25 cellular contexts compared by ENCODE assay signal in the genomic region with DNA sequence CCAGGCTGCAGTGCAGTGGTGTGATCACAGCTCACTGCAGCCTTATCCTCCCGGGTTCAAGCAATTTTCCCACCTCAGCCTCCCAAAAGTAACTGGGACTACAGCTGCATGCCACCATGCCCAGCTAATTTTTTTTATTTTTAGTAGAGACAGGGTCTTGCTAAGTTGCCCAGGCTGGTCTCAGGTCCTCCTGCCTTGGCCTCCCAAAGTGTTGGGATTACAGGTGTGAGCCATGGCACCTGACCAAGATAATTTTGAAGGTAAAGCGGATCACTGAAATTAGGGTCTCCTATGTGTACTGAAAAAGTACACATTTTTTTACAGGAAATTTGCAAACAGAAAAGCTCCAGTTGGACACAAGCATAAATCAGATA. TPM values are rescaled to one million over a fixed set of nuclear protein-coding genes. Genes with fewer than 3 reads are reported as not detected.
DNase-seq lines count a peak whose midpoint lies in the region; ATAC-seq, FAIRE-seq and TF ChIP-seq lines count a peak whose summit lies in the region.
"Had no signal": no experiment of that assay in that cellular context is flagged by ENCODE, and none has a peak within 500 bp of the region (broad histone marks: within the 10 kb centered on the region; RNA-seq: fewer than 3 reads in every experiment).

No MANE protein-coding gene starts in this region.

- H3K9ac ChIP-seq in HepG2 (ENCODE audit: insufficient read depth, low read depth, low read length) = no peak overlapping the region
- H3K9ac ChIP-seq: KMS-11 had no signal

- peaks cover 37% of the 10 kb centered on the region for H3K4me1 Mint-ChIP-seq in progenitor cell of endocrine pancreas (ENCODE audit: low read depth)

- DNase-seq in HepG2 (ENCODE audit: low spot score) (no peak), right lobe of liver (no peak), epithelial cell of prostate (ENCODE audit: low read depth, low spot score) (no peak), progenitor cell of endocrine pancreas (ENCODE audit: low spot score, unreplicated experiment) (no peak), heart right ventricle (no peak)
- DNase-seq: CD8-positive, alpha-beta T cell; DND-41; HFFc6; NCI-H1092; NCI-H187; NCI-H446; NCI-H69; NK-92 treated with Interleukin-12 subunit alpha and Interleukin-12 subunit beta, amount 100 ng/mL, for 24 hours; OCI-M1; T-cell had no signal

- H3K27ac ChIP-seq in HepG2 (ENCODE audit: extremely low read length, insufficient read depth, low read length) (peak overlapping the region; percentile 52), right lobe of liver (peak overlapping the region in 1 of 3 donors; percentile 19), epithelial cell of prostate (peak overlapping the region; percentile 51), heart right ventricle (peak overlapping the region in 1 of 10 donors; percentile 78)
- H3K27ac ChIP-seq: 22Rv1, KMS-11, SK-N-MC had no signal

- BruUV-seq in HepG2 (replicated peaks; lab: Mats Ljungman, UMichigan) = no TSS peak

- POLR2A ChIA-PET in HepG2 (lab: Yijun Ruan, JAX) = interaction anchor here (1.2 to 1.3 kb wide), 2 partner anchors 12 to 19 kb away, joined by 3 to 6 read pairs; no protein-coding TSS in a partner anchor

- no peak for FAIRE-seq in HepG2 (lab: Jason Lieb, UNC)
- FAIRE-seq: D721Med, GM12878, H1 had no signal

- no peak for ATAC-seq in HepG2
- ATAC-seq in right lobe of liver = no peak
- no peak for ATAC-seq in heart right ventricle
- ATAC-seq in HG02840 (IDR thresholded peaks at IDR 0.05; ENCODE audit: low FRiP score, unreplicated experiment) = no peak
- no peak for ATAC-seq in GM18498 (IDR thresholded peaks at IDR 0.05; ENCODE audit: unreplicated experiment)
- no peak for ATAC-seq in GM18520 (IDR thresholded peaks at IDR 0.05; ENCODE audit: unreplicated experiment)
- ATAC-seq: CD8-positive, alpha-beta T cell; Right ventricle myocardium inferior; T-cell had no signal

- peaks cover 17% of the 10 kb centered on the region for H3K36me3 Mint-ChIP-seq in progenitor cell of endocrine pancreas (ENCODE audit: insufficient read depth)

- no peaks in the 10 kb centered on the region for H3K9me3 ChIP-seq in HepG2 (ENCODE audit: low read length)
- no peaks in the 10 kb centered on the region for H3K9me3 ChIP-seq in right lobe of liver
- H3K9me3 ChIP-seq in heart right ventricle = peaks cover 0 to 4% (median 0%) of the 10 kb centered on the region in 11 donors

- H3K27ac Mint-ChIP-seq in progenitor cell of endocrine pancreas = peak overlapping the region; percentile 89
- H3K27ac Mint-ChIP-seq: CD8-positive, alpha-beta T cell; HFFc6; T-cell had no signal

- H2AFZ ChIP-seq in HepG2 (ENCODE audit: low read length) = no peak overlapping the region

- no peaks in the 10 kb centered on the region for H3K27me3 Mint-ChIP-seq in progenitor cell of endocrine pancreas
- H3K27me3 Mint-ChIP-seq: T-cell had no signal

- H3K4me2 ChIP-seq in HepG2 (ENCODE audit: low read depth, low read length) = peak overlapping the region; percentile 24; the same call in 1 of the 2 replicates
- H3K4me2 ChIP-seq: KMS-11 had no signal

- H3K79me2 ChIP-seq in HepG2 (ENCODE audit: insufficient read depth, low read length) = peaks cover 21% of the 10 kb centered on the region

- intact Hi-C loops in HepG2 (cut with micrococcal nuclease; ENCODE audit: unreplicated experiment) (loop anchor here (10.0 kb wide), 1 partner anchor 1943 kb away; no protein-coding TSS in a partner anchor), right lobe of liver (cut with DNase I) (no loop called here), heart right ventricle (cut with DNase I) (loop anchor here in 2 of 10 donors (10.0 kb wide), 2 partner anchors 67 to 117 kb away; partner anchors contain the start of genes APOO (in 1 of the 2) and CXorf58 (in 1 of the 2))

- TF ChIP-seq POLR2A in HepG2 (IDR thresholded peaks at IDR 0.05; ENCODE audit: insufficient read depth in 1 of 2, low read depth in 2 of 2, low read length in 2 of 2) (no peak), right lobe of liver (IDR thresholded peaks at IDR 0.05) (no peak)

- WGBS in HepG2 (ENCODE audit: low lambda C conversion rate) = 88% methylated on average over 2 of the region's 2 CpGs
- 89% methylated on average over 1 of the region's 2 CpGs for WGBS in right lobe of liver (ENCODE audit: insufficient coverage, low coverage, low lambda C conversion rate, missing lambda C conversion rate)
- 98 to 100% methylated on average over 2 of the region's 2 CpGs for WGBS in heart right ventricle, 2 donors

- no peaks in the 10 kb centered on the region; a peak in 1 of 5 replicates for H3K27me3 ChIP-seq in HepG2 (ENCODE audit: control insufficient read depth in 1 of 2, insufficient read depth in 2 of 2, low read length in 2 of 2)
- H3K27me3 ChIP-seq in right lobe of liver = no peaks in the 10 kb centered on the region
- H3K27me3 ChIP-seq in heart right ventricle = no peaks in the 10 kb centered on the region

- TF ChIP-seq CTCF in HepG2 (CRISPR knock-in tag; IDR thresholded peaks at IDR 0.05) = no peak
- TF ChIP-seq CTCF in right lobe of liver (IDR thresholded peaks at IDR 0.05) = no peak
- TF ChIP-seq CTCF in progenitor cell of endocrine pancreas (IDR thresholded peaks at IDR 0.05; ENCODE audit: unreplicated experiment) = no peak
- no peak for TF ChIP-seq CTCF in heart right ventricle (IDR thresholded peaks at IDR 0.05)

- H3K9me3 Mint-ChIP-seq in progenitor cell of endocrine pancreas (ENCODE audit: low read depth) = no peaks in the 10 kb centered on the region
- H3K9me3 Mint-ChIP-seq: CD8-positive, alpha-beta T cell; T-cell had no signal

- H3K36me3 ChIP-seq in HepG2 (replicated peaks in 1 of 2; ENCODE audit: control insufficient read depth in 1 of 2, insufficient read depth in 2 of 2, low read length in 2 of 2) = peaks cover 0 to 1% of the 10 kb centered on the region in 2 experiments; a peak in 2 of 5 replicates
- peaks cover 0 to 13% (median 0%) of the 10 kb centered on the region in 4 donors for H3K36me3 ChIP-seq in right lobe of liver
- peaks cover 0 to 20% (median 0%) of the 10 kb centered on the region in 9 donors for H3K36me3 ChIP-seq in heart right ventricle

- peaks cover 17% of the 10 kb centered on the region for H4K20me1 ChIP-seq in HepG2 (ENCODE audit: insufficient read depth, low read length)

- TF ChIP-seq EP300 in HepG2 (IDR thresholded peaks at IDR 0.05; ENCODE audit: low read depth in 2 of 2, low read length in 2 of 2) (no peak), HepG2 (CRISPR knock-in tag; IDR thresholded peaks at IDR 0.05; ENCODE audit: borderline replicate concordance) (no peak)

- H3K4me3 ChIP-seq in HepG2 (replicated peaks in 1 of 3; ENCODE audit: insufficient read depth in 1 of 3, low read depth in 2 of 3, low read length in 3 of 3) (no peak overlapping the region), right lobe of liver (no peak overlapping the region), heart right ventricle (no peak overlapping the region)
- H3K4me3 ChIP-seq: GM12878, SK-N-MC had no signal

- in situ Hi-C loops in HepG2 (cut with HindIII; ENCODE audit: extremely low pct_ligation_motif_present, low pct_unique_long_range_greater_than_20kb) = no loop called here

- CTCF ChIA-PET in HepG2 (lab: Yijun Ruan, JAX; ENCODE audit: low intra/inter-chr PET ratio, low total read pairs) = no interaction called here

- peaks cover 34% of the 10 kb centered on the region for H3K4me1 ChIP-seq in HepG2 (ENCODE audit: insufficient read depth, low read length)
- peaks cover 0 to 7% (median 3%) of the 10 kb centered on the region in 4 donors for H3K4me1 ChIP-seq in right lobe of liver
- H3K4me1 ChIP-seq in heart right ventricle = peaks cover 0 to 17% (median 0%) of the 10 kb centered on the region in 9 donors

- H3K4me3 Mint-ChIP-seq in progenitor cell of endocrine pancreas (ENCODE audit: low read depth) = no peak overlapping the region
- H3K4me3 Mint-ChIP-seq: CD8-positive, alpha-beta T cell; T-cell had no signal

- TF ChIP-seq RAD21 in HepG2 (CRISPR knock-in tag; IDR thresholded peaks at IDR 0.05) = no peak

RNA-seq across cellular contexts. Expression of gene SAT1, which starts 4.8 kb away (rescaled TPM):
- total RNA-seq in HepG2 (2016; rRNA removed; fragmentation: Illumina TruSeq; extraction: Trizol) (216 and 237 TPM in 2 replicates), right lobe of liver (100 to 1,000 TPM; 215 to 640 (median 291) TPM), progenitor cell of endocrine pancreas (193 and 242 TPM in 2 replicates), heart right ventricle (100 to 1,000 TPM in 5 of 10 donors, 10 to 100 TPM in 5; 73.5 to 273 (median 102) TPM)
- total RNA-seq in HepG2 (2016; cell fraction: cytosol; rRNA removed; fragmentation: Illumina TruSeq; extraction: Trizol; ENCODE audit: low read depth) = 71.5 and 78.9 TPM in 2 replicates
- total RNA-seq in HepG2 (2016; cell fraction: insoluble cytoplasmic fraction; rRNA removed; fragmentation: Illumina TruSeq; extraction: Trizol) = 224 and 242 TPM in 2 replicates
- 183 and 209 TPM in 2 replicates for total RNA-seq in HepG2 (2016; cell fraction: membrane; rRNA removed; fragmentation: Illumina TruSeq; extraction: Trizol)
- total RNA-seq in HepG2 (2016; cell fraction: nucleus; rRNA removed; fragmentation: Illumina TruSeq; extraction: Trizol) = 221 and 242 TPM in 2 replicates
- polyA plus RNA-seq in HepG2 (2011; rRNA removed) (1,213 and 1,243 TPM in 2 replicates), heart right ventricle (100 to 1,000 TPM; 508 to 884 TPM)
- polyA plus RNA-seq in HepG2 (2011; cell fraction: cytosol; rRNA removed) = 501 and 788 TPM in 2 replicates
- 2,273 and 3,133 TPM in 2 replicates for polyA plus RNA-seq in HepG2 (2011; cell fraction: nucleus; rRNA removed)
- 931 and 961 TPM in 2 replicates for polyA plus RNA-seq in HepG2 (2012)
- polyA plus RNA-seq in HepG2 (2016; cell fraction: cytosol; fragmentation: Illumina TruSeq; extraction: Trizol; ENCODE audit: low read depth) = 82.9 and 86.6 TPM in 2 replicates
- polyA plus RNA-seq in HepG2 (2016; cell fraction: insoluble cytoplasmic fraction; fragmentation: Illumina TruSeq; extraction: Trizol; ENCODE audit: low read depth) = 238 and 267 TPM in 2 replicates
- 166 and 177 TPM in 2 replicates for polyA plus RNA-seq in HepG2 (2016; cell fraction: membrane; fragmentation: Illumina TruSeq; extraction: Trizol; ENCODE audit: low read depth)
- 367 and 400 TPM in 2 replicates for polyA plus RNA-seq in HepG2 (2016; cell fraction: nucleus; fragmentation: Illumina TruSeq; extraction: Trizol; ENCODE audit: insufficient read depth, low read depth)
- polyA minus RNA-seq in HepG2 (2011; rRNA and poly(A)+ RNA removed; ENCODE audit: low replicate concordance) = 38.8 and 128 TPM in 2 replicates
- polyA minus RNA-seq in HepG2 (2011; cell fraction: cytosol; rRNA and poly(A)+ RNA removed) = 149 and 175 TPM in 2 replicates
- 734 and 963 TPM in 2 replicates for polyA minus RNA-seq in HepG2 (2011; cell fraction: nucleus; rRNA and poly(A)+ RNA removed)

RNA-seq across cellular contexts. Expression of gene ACOT9, which starts 44.7 kb away (rescaled TPM):
- 35.1 and 36.9 TPM in 2 replicates for total RNA-seq in HepG2 (2016; rRNA removed; fragmentation: Illumina TruSeq; extraction: Trizol)
- 9.2 and 9.7 TPM in 2 replicates for total RNA-seq in HepG2 (2016; cell fraction: cytosol; rRNA removed; fragmentation: Illumina TruSeq; extraction: Trizol; ENCODE audit: low read depth)
- total RNA-seq in HepG2 (2016; cell fraction: insoluble cytoplasmic fraction; rRNA removed; fragmentation: Illumina TruSeq; extraction: Trizol) = 34.3 and 34.8 TPM in 2 replicates
- total RNA-seq in HepG2 (2016; cell fraction: membrane; rRNA removed; fragmentation: Illumina TruSeq; extraction: Trizol) = 9.3 and 11.4 TPM in 2 replicates
- 35.5 and 38.1 TPM in 2 replicates for total RNA-seq in HepG2 (2016; cell fraction: nucleus; rRNA removed; fragmentation: Illumina TruSeq; extraction: Trizol)
- 28.7 and 33.3 TPM in 2 replicates for polyA plus RNA-seq in HepG2 (2011; rRNA removed)
- 13.6 and 18.4 TPM in 2 replicates for polyA plus RNA-seq in HepG2 (2011; cell fraction: cytosol; rRNA removed)
- polyA plus RNA-seq in HepG2 (2011; cell fraction: nucleus; rRNA removed) = 46.5 and 58.9 TPM in 2 replicates
- polyA plus RNA-seq in HepG2 (2012) = 21.9 and 23.2 TPM in 2 replicates
- 3.1 and 3.8 TPM in 2 replicates for polyA plus RNA-seq in HepG2 (2016; cell fraction: cytosol; fragmentation: Illumina TruSeq; extraction: Trizol; ENCODE audit: low read depth)
- polyA plus RNA-seq in HepG2 (2016; cell fraction: insoluble cytoplasmic fraction; fragmentation: Illumina TruSeq; extraction: Trizol; ENCODE audit: low read depth) = 26.2 and 26.3 TPM in 2 replicates
- 5.8 and 5.9 TPM in 2 replicates for polyA plus RNA-seq in HepG2 (2016; cell fraction: membrane; fragmentation: Illumina TruSeq; extraction: Trizol; ENCODE audit: low read depth)
- 71.1 and 73.9 TPM in 2 replicates for polyA plus RNA-seq in HepG2 (2016; cell fraction: nucleus; fragmentation: Illumina TruSeq; extraction: Trizol; ENCODE audit: insufficient read depth, low read depth)
- 21.3 and 33.6 TPM in 2 replicates for polyA minus RNA-seq in HepG2 (2011; rRNA and poly(A)+ RNA removed; ENCODE audit: low replicate concordance)
- polyA minus RNA-seq in HepG2 (2011; cell fraction: cytosol; rRNA and poly(A)+ RNA removed) = 14.2 and 15.7 TPM in 2 replicates
- polyA minus RNA-seq in HepG2 (2011; cell fraction: nucleus; rRNA and poly(A)+ RNA removed) = 34.6 and 40.5 TPM in 2 replicates
- total RNA-seq in right lobe of liver = 10 to 100 TPM in 5 of 6 experiments, 1 to 10 TPM in 1; 8.9 to 20.2 (median 14.6) TPM
- total RNA-seq in progenitor cell of endocrine pancreas = 33.8 and 36.1 TPM in 2 replicates
- total RNA-seq in heart right ventricle = 10 to 100 TPM; 44.8 to 79.7 (median 64.6) TPM
- 10 to 100 TPM; 70.8 to 71.4 TPM for polyA plus RNA-seq in heart right ventricle
